In genomic region chr11:78570031-78570430, GRCh38 we compare ENCODE assay signal across 36 cellular contexts.
"Had no signal": no experiment of that assay in that cellular context is flagged by ENCODE, and none has a peak within 500 bp of the region (broad histone marks: within the 10 kb centered on the region; RNA-seq: fewer than 3 reads in every experiment).

No MANE protein-coding gene starts in this region.

- H3K27ac Mint-ChIP-seq: activated B cell treated with CpG ODN at 0.5 μM for 24 hours; activated CD4-positive, alpha-beta memory T cell treated with anti-CD3 and anti-CD28 coated beads for 36 hours; activated CD4-positive, alpha-beta T cell treated with anti-CD3 and anti-CD28 coated beads, Interleukin-2, amount 10 ng/mL, durations not matched to agents 24 days and 14 days; activated CD8-positive, alpha-beta T cell treated with anti-CD3 and anti-CD28 coated beads for 36 hours; activated naive CD4-positive, alpha-beta T cell treated with anti-CD3 and anti-CD28 coated beads, Interleukin-2, amount 10 ng/mL, durations not matched to agents 7 days and 5 days; activated naive CD4-positive, alpha-beta T cell treated with anti-CD3 and anti-CD28 coated beads, Interleukin-2, amount 50 U/mL, for 24 hours; activated naive CD8-positive, alpha-beta T cell; activated naive CD8-positive, alpha-beta T cell treated with anti-CD3 and anti-CD28 coated beads, Interleukin-2, amount 10 ng/mL, durations not matched to agents 7 days and 5 days; activated naive CD8-positive, alpha-beta T cell treated with anti-CD3 and anti-CD28 coated beads, Interleukin-2, amount 50 U/mL, for 24 hours; activated T-cell treated with anti-CD3 and anti-CD28 coated beads, Interleukin-2, amount 50 U/mL, for 72 hours; activated T-helper 17 cell treated with anti-CD3 and anti-CD28 coated beads, Interleukin-2, amount 50 U/mL, for 72 hours; T-helper 1 cell treated with Interleukin-12 subunit alpha and Interleukin-12 subunit beta and Interleukin-4 antibody, amounts not matched to agents 30 μg/mL and 1 μg/mL, for 36 hours; T-helper 2 cell treated with Interferon-gamma antibody and Interleukin-4, amounts not matched to agents 5 μg/mL and 100 μg/mL, for 36 hours had no signal

- H3K4me3 ChIP-seq: ascending aorta, cardiac muscle cell had no signal

- H3K27me3 Mint-ChIP-seq: activated B cell treated with CpG ODN at 0.5 μM for 24 hours; activated CD4-positive, alpha-beta memory T cell treated with anti-CD3 and anti-CD28 coated beads for 36 hours; activated CD4-positive, alpha-beta T cell treated with anti-CD3 and anti-CD28 coated beads, Interleukin-2, amount 10 ng/mL, durations not matched to agents 24 days and 14 days; activated CD8-positive, alpha-beta T cell treated with anti-CD3 and anti-CD28 coated beads for 36 hours; activated naive CD4-positive, alpha-beta T cell treated with anti-CD3 and anti-CD28 coated beads, Interleukin-2, amount 10 ng/mL, durations not matched to agents 7 days and 5 days; activated naive CD4-positive, alpha-beta T cell treated with anti-CD3 and anti-CD28 coated beads, Interleukin-2, amount 50 U/mL, for 24 hours; activated naive CD8-positive, alpha-beta T cell; activated naive CD8-positive, alpha-beta T cell treated with anti-CD3 and anti-CD28 coated beads, Interleukin-2, amount 10 ng/mL, durations not matched to agents 7 days and 5 days; activated naive CD8-positive, alpha-beta T cell treated with anti-CD3 and anti-CD28 coated beads, Interleukin-2, amount 50 U/mL, for 24 hours; activated T-helper 17 cell treated with anti-CD3 and anti-CD28 coated beads, Interleukin-2, amount 50 U/mL, for 72 hours; central memory CD8-positive, alpha-beta T cell had no signal

- H3K4me3 Mint-ChIP-seq: activated B cell treated with CpG ODN at 0.5 μM for 24 hours; activated CD4-positive, alpha-beta memory T cell treated with anti-CD3 and anti-CD28 coated beads for 36 hours; activated CD4-positive, alpha-beta T cell treated with anti-CD3 and anti-CD28 coated beads, Interleukin-2, amount 10 ng/mL, durations not matched to agents 24 days and 14 days; activated CD8-positive, alpha-beta T cell treated with anti-CD3 and anti-CD28 coated beads for 36 hours; activated naive CD4-positive, alpha-beta T cell treated with anti-CD3 and anti-CD28 coated beads, Interleukin-2, amount 10 ng/mL, durations not matched to agents 7 days and 5 days; activated naive CD4-positive, alpha-beta T cell treated with anti-CD3 and anti-CD28 coated beads, Interleukin-2, amount 50 U/mL, for 24 hours; activated naive CD8-positive, alpha-beta T cell; activated naive CD8-positive, alpha-beta T cell treated with anti-CD3 and anti-CD28 coated beads, Interleukin-2, amount 10 ng/mL, durations not matched to agents 7 days and 5 days; activated naive CD8-positive, alpha-beta T cell treated with anti-CD3 and anti-CD28 coated beads, Interleukin-2, amount 50 U/mL, for 24 hours; activated T-cell treated with anti-CD3 and anti-CD28 coated beads, Interleukin-2, amount 50 U/mL, for 4 hours; activated T-cell treated with anti-CD3 and anti-CD28 coated beads, Interleukin-2, amount 50 U/mL, for 72 hours; activated T-helper 1 cell treated with anti-CD3 and anti-CD28 coated beads, Interleukin-12 subunit alpha, Interleukin-12 subunit beta, Interleukin-2, Interleukin-4 antibody, amounts not matched to agents 30 ng/mL and 10 ng/mL and 1 ng/mL, durations not matched to agents 14 hours and 24 hours and 36 hours; activated T-helper 17 cell treated with anti-CD3 and anti-CD28 coated beads, Interleukin-2, amount 50 U/mL, for 72 hours; central memory CD8-positive, alpha-beta T cell; T-helper 1 cell treated with Interleukin-12 subunit alpha and Interleukin-12 subunit beta and Interleukin-4 antibody, amounts not matched to agents 30 μg/mL and 1 μg/mL, for 36 hours; T-helper 2 cell treated with Interferon-gamma antibody and Interleukin-4, amounts not matched to agents 5 μg/mL and 100 μg/mL, for 36 hours had no signal

- DNase-seq: activated B cell treated with CpG ODN at 0.5 μM for 24 hours; activated CD4-positive, alpha-beta memory T cell treated with anti-CD3 and anti-CD28 coated beads for 36 hours; activated CD4-positive, alpha-beta T cell treated with anti-CD3 and anti-CD28 coated beads for 4 hours; activated CD4-positive, alpha-beta T cell treated with anti-CD3 and anti-CD28 coated beads, Interleukin-2, amount 10 ng/mL, durations not matched to agents 24 days and 14 days; activated CD4-positive, alpha-beta T cell treated with anti-CD3 and anti-CD28 coated beads, Interleukin-2, amount 50 U/mL, for 1 hour; activated CD4-positive, alpha-beta T cell treated with anti-CD3 and anti-CD28 coated beads, Interleukin-2, amount 50 U/mL, for 4 hours; activated CD4-positive, CD25-positive, alpha-beta regulatory T cell treated with anti-CD3 and anti-CD28 coated beads, Interleukin-2, amount 50 U/mL, for 72 hours; activated CD8-positive, alpha-beta memory T cell treated with anti-CD3 and anti-CD28 coated beads, Interleukin-2, amount 50 U/mL, for 4 hours; activated CD8-positive, alpha-beta T cell treated with anti-CD3 and anti-CD28 coated beads for 36 hours; activated effector memory CD4-positive, alpha-beta T cell treated with anti-CD3 and anti-CD28 coated beads, Interleukin-2, amount 50 U/mL, for 16 hours; activated gamma-delta T cell treated with Interleukin-2 at 50 U/mL for 16 hours; activated naive CD4-positive, alpha-beta T cell; activated naive CD4-positive, alpha-beta T cell treated with anti-CD3 and anti-CD28 coated beads, Interleukin-2, amount 10 ng/mL, durations not matched to agents 7 days and 5 days; activated naive CD8-positive, alpha-beta T cell treated with anti-CD3 and anti-CD28 coated beads, Interleukin-2, amount 10 ng/mL, durations not matched to agents 7 days and 5 days; activated naive CD8-positive, alpha-beta T cell treated with anti-CD3 and anti-CD28 coated beads, Interleukin-2, amount 50 U/mL, for 24 hours; activated T-cell treated with anti-CD3 and anti-CD28 coated beads for 4 hours; activated T-cell treated with anti-CD3 and anti-CD28 coated beads, Interleukin-2, amount 50 U/mL, for 1 hour; activated T-cell treated with anti-CD3 and anti-CD28 coated beads, Interleukin-2, amount 50 U/mL, for 4 hours; activated T-cell treated with anti-CD3 and anti-CD28 coated beads, Interleukin-2, amount 50 U/mL, for 72 hours; amygdala; anterior cingulate cortex; caudate nucleus; SW 1271; T-helper 1 cell; T-helper 2 cell; T-helper 9 cell had no signal

- H3K9me3 Mint-ChIP-seq: activated B cell treated with CpG ODN at 0.5 μM for 24 hours; activated CD4-positive, alpha-beta memory T cell treated with anti-CD3 and anti-CD28 coated beads for 36 hours; activated CD4-positive, alpha-beta T cell treated with anti-CD3 and anti-CD28 coated beads, Interleukin-2, amount 10 ng/mL, durations not matched to agents 24 days and 14 days; activated CD8-positive, alpha-beta T cell treated with anti-CD3 and anti-CD28 coated beads for 36 hours; activated naive CD4-positive, alpha-beta T cell treated with anti-CD3 and anti-CD28 coated beads, Interleukin-2, amount 10 ng/mL, durations not matched to agents 7 days and 5 days; activated naive CD4-positive, alpha-beta T cell treated with anti-CD3 and anti-CD28 coated beads, Interleukin-2, amount 50 U/mL, for 24 hours; activated naive CD8-positive, alpha-beta T cell treated with anti-CD3 and anti-CD28 coated beads, Interleukin-2, amount 10 ng/mL, durations not matched to agents 7 days and 5 days; activated naive CD8-positive, alpha-beta T cell treated with anti-CD3 and anti-CD28 coated beads, Interleukin-2, amount 50 U/mL, for 24 hours; activated T-cell treated with anti-CD3 and anti-CD28 coated beads, Interleukin-2, amount 50 U/mL, for 4 hours; activated T-cell treated with anti-CD3 and anti-CD28 coated beads, Interleukin-2, amount 50 U/mL, for 72 hours; activated T-helper 1 cell treated with anti-CD3 and anti-CD28 coated beads, Interleukin-12 subunit alpha, Interleukin-12 subunit beta, Interleukin-2, Interleukin-4 antibody, amounts not matched to agents 30 ng/mL and 10 ng/mL and 1 ng/mL, durations not matched to agents 14 hours and 24 hours and 36 hours; activated T-helper 17 cell treated with anti-CD3 and anti-CD28 coated beads, Interleukin-2, amount 50 U/mL, for 72 hours; brain; central memory CD8-positive, alpha-beta T cell; T-helper 1 cell treated with Interleukin-12 subunit alpha and Interleukin-12 subunit beta and Interleukin-4 antibody, amounts not matched to agents 30 μg/mL and 1 μg/mL, for 36 hours; T-helper 2 cell treated with Interferon-gamma antibody and Interleukin-4, amounts not matched to agents 5 μg/mL and 100 μg/mL, for 36 hours had no signal
